Comparison of ENCODE assay signal across 9 cellular contexts in the genomic region with DNA sequence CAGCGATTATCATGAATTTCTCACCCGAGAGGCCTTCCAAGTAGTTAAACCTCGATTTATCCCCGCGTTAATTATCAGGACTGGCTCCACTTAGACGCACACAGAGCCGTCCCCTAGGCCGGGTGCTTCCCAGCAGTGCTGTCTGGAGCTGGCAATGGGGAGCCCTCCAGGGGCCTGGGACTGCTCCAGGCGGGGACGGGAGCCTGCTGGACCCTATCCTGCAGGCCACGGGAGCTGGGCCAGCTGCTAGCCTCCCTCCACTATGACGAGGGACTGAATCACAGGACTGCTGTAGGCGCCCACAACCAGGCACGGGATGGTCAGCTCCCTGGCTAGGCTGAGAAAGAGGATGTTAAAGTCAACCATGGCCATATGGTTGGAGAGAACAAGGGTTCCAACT.
A peak's percentile ranks its signal among the peaks of the same experiment; 100 is the strongest.
DNase-seq lines count a peak whose midpoint lies in the region; ATAC-seq lines count a peak whose summit lies in the region.
"Had no signal": no experiment of that assay in that cellular context is flagged by ENCODE, and none has a peak within 500 bp of the region (broad histone marks: within the 10 kb centered on the region; RNA-seq: fewer than 3 reads in every experiment).

No MANE protein-coding gene starts in this region.

- WGBS in right cardiac atrium: 50% methylated on average over 14 of the region's 14 CpGs

- no peak overlapping the region for H3K4me3 ChIP-seq in right cardiac atrium (ENCODE audit: low read length)
- H3K4me3 ChIP-seq: tibial nerve had no signal

- no peak overlapping the region for H3K27ac ChIP-seq in right cardiac atrium (ENCODE audit: low read length)
- H3K27ac ChIP-seq: tibial nerve had no signal

- H3K9me3 ChIP-seq in right cardiac atrium (ENCODE audit: control insufficient read depth, low read length): no peaks in the 10 kb centered on the region
- H3K9me3 ChIP-seq: tibial nerve had no signal

- ATAC-seq in right cardiac atrium: peak; percentile 84 to 87
- ATAC-seq in GM21367 (IDR thresholded peaks at IDR 0.05; ENCODE audit: unreplicated experiment): no peak

- intact Hi-C loops in right cardiac atrium (cut with DNase I): loop anchor here in 1 of 4 donors (10.0 kb wide), 1 partner anchor 234 kb away; no protein-coding TSS in a partner anchor

- DNase-seq in GM04504 (ENCODE audit: low read depth) (peak; percentile 88), astrocyte of the hippocampus (ENCODE audit: low read depth, low spot score) (peak; percentile 97), right cardiac atrium (peak; percentile 84 to 92 (median 88)), stromal cell of bone marrow (ENCODE audit: low read depth) (peak; percentile 87), NCI-H2171 (lab: John Stamatoyannopoulos, UW) (no peak), GM19238 (ENCODE audit: insufficient read length, low spot score) (no peak)
- DNase-seq in stimulated activated naive CD4-positive, alpha-beta T cell (lab: John Stamatoyannopoulos, UW): no peak

- H3K4me1 ChIP-seq in right cardiac atrium (ENCODE audit: control insufficient read depth, insufficient read depth, low read length): peaks cover 5% of the 10 kb centered on the region

- H3K27me3 ChIP-seq in right cardiac atrium (ENCODE audit: control insufficient read depth, insufficient read depth): no peaks in the 10 kb centered on the region
- H3K27me3 ChIP-seq: tibial nerve had no signal

Comparison
In these comparisons a context has a peak if more than half of its experiments do, and no peak if none do; other contexts are left out.
1. DNase-seq: peak in GM04504 (single experiment), astrocyte of the hippocampus (single experiment), right cardiac atrium (3 of 3) and stromal cell of bone marrow (single experiment); none in stimulated activated naive CD4-positive, alpha-beta T cell (0 of 6), NCI-H2171 (single experiment) and GM19238 (single experiment).